In the genomic region with DNA sequence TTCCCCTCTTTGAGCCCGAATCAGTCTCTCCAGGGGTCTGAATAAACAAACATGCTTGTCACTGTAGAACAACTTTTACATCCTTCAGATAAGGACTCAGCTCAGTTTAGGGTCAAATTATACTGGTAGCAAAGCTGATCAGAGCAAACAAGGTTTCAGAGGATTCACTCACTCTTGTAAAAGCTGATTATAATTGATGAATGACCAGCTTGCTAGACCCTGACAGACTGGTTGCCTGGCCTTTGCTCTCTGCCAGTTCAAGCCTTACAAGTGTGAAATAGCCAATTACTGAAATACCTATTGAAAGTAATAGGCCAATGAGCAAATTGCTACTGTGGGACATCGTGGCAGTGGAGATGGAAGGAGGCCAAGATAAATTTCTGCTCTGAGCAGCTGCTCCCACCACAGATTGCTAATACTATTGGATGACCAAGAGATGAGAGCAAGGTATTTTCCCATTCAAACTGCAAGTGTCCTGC, we compare ENCODE assay signal across 20 cellular contexts.
DNase-seq lines count a peak whose midpoint lies in the region; ATAC-seq and TF ChIP-seq lines count a peak whose summit lies in the region.
"Had no signal": no experiment of that assay in that cellular context is flagged by ENCODE, and none has a peak within 500 bp of the region (broad histone marks: within the 10 kb centered on the region; RNA-seq: fewer than 3 reads in every experiment).

No MANE protein-coding gene starts in this region.

- no peak overlapping the region for H3K4me3 Mint-ChIP-seq in immature natural killer cell
- H3K4me3 Mint-ChIP-seq: activated T-helper 1 cell treated with anti-CD3 and anti-CD28 coated beads, Interleukin-12 subunit alpha, Interleukin-12 subunit beta, Interleukin-2, Interleukin-4 antibody, amounts not matched to agents 30 ng/mL and 10 ng/mL and 1 ng/mL, durations not matched to agents 14 hours and 24 hours and 36 hours; T-cell had no signal

- peaks cover 4% of the 10 kb centered on the region for H3F3A ChIP-seq in neural cell (ENCODE audit: insufficient read depth, low read length, poor library complexity, severe bottlenecking)

- H3K27me3 ChIP-seq in WERI-Rb-1 (ENCODE audit: insufficient read depth, low read depth, severe bottlenecking), result no peaks in the 10 kb centered on the region
- no peaks in the 10 kb centered on the region for H3K27me3 ChIP-seq in neural cell (ENCODE audit: insufficient read depth, low read depth, low read length)
- H3K27me3 ChIP-seq: cardiac muscle cell, ovary, suprapubic skin had no signal

- TF ChIP-seq EP300 in neural cell (conservative IDR thresholded peaks at IDR 0.05; ENCODE audit: poor library complexity, severe bottlenecking), result no peak

- H3K79me2 ChIP-seq in neural cell (replicated peaks; ENCODE audit: insufficient read depth, low read length), result no peaks in the 10 kb centered on the region

- H3K9me3 ChIP-seq in WERI-Rb-1 (ENCODE audit: severe bottlenecking) (peaks cover 2% of the 10 kb centered on the region), neural cell (ENCODE audit: low read length) (no peaks in the 10 kb centered on the region)
- H3K9me3 ChIP-seq: ovary, suprapubic skin had no signal

- H3K9me2 ChIP-seq in neural cell (ENCODE audit: insufficient read depth, low read length), result no peaks in the 10 kb centered on the region

- H2AFZ ChIP-seq in neural cell (ENCODE audit: low read depth, low read length), result no peak overlapping the region

- H3K27ac Mint-ChIP-seq in immature natural killer cell, result no peak overlapping the region
- H3K27ac Mint-ChIP-seq: activated T-helper 1 cell treated with anti-CD3 and anti-CD28 coated beads, Interleukin-12 subunit alpha, Interleukin-12 subunit beta, Interleukin-2, Interleukin-4 antibody, amounts not matched to agents 30 ng/mL and 10 ng/mL and 1 ng/mL, durations not matched to agents 14 hours and 24 hours and 36 hours; T-cell had no signal

- H3K4me3 ChIP-seq in WERI-Rb-1 (ENCODE audit: low read depth, low read length) (no peak overlapping the region), neural cell (ENCODE audit: low read length) (no peak overlapping the region)
- H3K4me3 ChIP-seq: cardiac muscle cell, K562, ovary, suprapubic skin had no signal

- POLR2A ChIA-PET in RWPE1 (lab: Yijun Ruan, JAX; ENCODE audit: low non-redundant PET), result no interaction called here

- no peaks in the 10 kb centered on the region for H4K20me1 ChIP-seq in neural cell (ENCODE audit: insufficient read depth)

- no peak for TF ChIP-seq RAD21 in neural cell (conservative IDR thresholded peaks at IDR 0.05)

- peaks cover 0 to 3% (median 0%) of the 10 kb centered on the region in 3 donors for H3K27me3 Mint-ChIP-seq in immature natural killer cell (ENCODE audit: low read depth in 3 of 3)
- H3K27me3 Mint-ChIP-seq: T-cell had no signal

- no peak for ATAC-seq in HG03196 (IDR thresholded peaks at IDR 0.05; ENCODE audit: unreplicated experiment)
- ATAC-seq: K562, left lobe of liver, T-cell had no signal

- H3K27ac ChIP-seq in WERI-Rb-1, result no peak overlapping the region
- no peak overlapping the region for H3K27ac ChIP-seq in neural cell (ENCODE audit: low read length)
- H3K27ac ChIP-seq in RWPE1, result no peak overlapping the region
- H3K27ac ChIP-seq: cardiac muscle cell, ovary, suprapubic skin had no signal

- H3K36me3 Mint-ChIP-seq in immature natural killer cell, result no peaks in the 10 kb centered on the region
- H3K36me3 Mint-ChIP-seq: T-cell had no signal

- H3K4me1 Mint-ChIP-seq in immature natural killer cell, result no peaks in the 10 kb centered on the region
- H3K4me1 Mint-ChIP-seq: T-cell had no signal

- TF ChIP-seq CTCF in WERI-Rb-1 (IDR thresholded peaks at IDR 0.05; ENCODE audit: low read depth, low read length) (no peak), neural cell (IDR thresholded peaks at IDR 0.05; ENCODE audit: poor library complexity, severe bottlenecking) (no peak), RWPE1 (conservative IDR thresholded peaks at IDR 0.05; ENCODE audit: low read depth) (no peak)

- CTCF ChIA-PET in RWPE1 (lab: Yijun Ruan, JAX), result interaction anchor here (0.6 kb wide), 1 partner anchor 52 kb away, joined by 3 read pairs; no protein-coding TSS in a partner anchor

- peaks cover 0 to 11% (median 3%) of the 10 kb centered on the region in 6 donors for H3K9me3 Mint-ChIP-seq in immature natural killer cell
- H3K9me3 Mint-ChIP-seq: activated T-helper 1 cell treated with anti-CD3 and anti-CD28 coated beads, Interleukin-12 subunit alpha, Interleukin-12 subunit beta, Interleukin-2, Interleukin-4 antibody, amounts not matched to agents 30 ng/mL and 10 ng/mL and 1 ng/mL, durations not matched to agents 14 hours and 24 hours and 36 hours; T-cell had no signal

- no peak overlapping the region for H3K4me2 ChIP-seq in neural cell (ENCODE audit: low read length)

- DNase-seq in ELF-1 (ENCODE audit: low read depth, low spot score), result peak; percentile 1
- DNase-seq in NCI-H1930 (lab: John Stamatoyannopoulos, UW), result peak; percentile 82 to 91
- peak; percentile 84 for DNase-seq in WERI-Rb-1
- DNase-seq in immature natural killer cell, result no peak
- no peak for DNase-seq in RWPE1 (ENCODE audit: low spot score)
- DNase-seq: Calu3; effector memory CD4-positive, alpha-beta T cell; hypothalamus; NCI-H526 treated with DMSO at 0.1 percent for 48 hours; ovary; stimulated activated CD4-positive, alpha-beta T cell treated with anti-CD3 and anti-CD28 coated beads, Interleukin-4, amount 100 ng/mL, for 1 hour; stimulated activated CD8-positive, alpha-beta memory T cell treated with anti-CD3 and anti-CD28 coated beads, Interleukin-4, amount 100 ng/mL, for 48 hours; T-cell had no signal

- H3K9ac ChIP-seq in neural cell (ENCODE audit: low read length), result peak overlapping the region; percentile 15

- H3K36me3 ChIP-seq in WERI-Rb-1 (no peaks in the 10 kb centered on the region), neural cell (ENCODE audit: insufficient read depth, low read length) (no peaks in the 10 kb centered on the region)
- H3K36me3 ChIP-seq: cardiac muscle cell, ovary, suprapubic skin had no signal

TF ChIP-seq in neural cell, 6 proteins besides CTCF, POLR2A, EP300 and RAD21:
- TF ChIP-seq, protein P1, sequence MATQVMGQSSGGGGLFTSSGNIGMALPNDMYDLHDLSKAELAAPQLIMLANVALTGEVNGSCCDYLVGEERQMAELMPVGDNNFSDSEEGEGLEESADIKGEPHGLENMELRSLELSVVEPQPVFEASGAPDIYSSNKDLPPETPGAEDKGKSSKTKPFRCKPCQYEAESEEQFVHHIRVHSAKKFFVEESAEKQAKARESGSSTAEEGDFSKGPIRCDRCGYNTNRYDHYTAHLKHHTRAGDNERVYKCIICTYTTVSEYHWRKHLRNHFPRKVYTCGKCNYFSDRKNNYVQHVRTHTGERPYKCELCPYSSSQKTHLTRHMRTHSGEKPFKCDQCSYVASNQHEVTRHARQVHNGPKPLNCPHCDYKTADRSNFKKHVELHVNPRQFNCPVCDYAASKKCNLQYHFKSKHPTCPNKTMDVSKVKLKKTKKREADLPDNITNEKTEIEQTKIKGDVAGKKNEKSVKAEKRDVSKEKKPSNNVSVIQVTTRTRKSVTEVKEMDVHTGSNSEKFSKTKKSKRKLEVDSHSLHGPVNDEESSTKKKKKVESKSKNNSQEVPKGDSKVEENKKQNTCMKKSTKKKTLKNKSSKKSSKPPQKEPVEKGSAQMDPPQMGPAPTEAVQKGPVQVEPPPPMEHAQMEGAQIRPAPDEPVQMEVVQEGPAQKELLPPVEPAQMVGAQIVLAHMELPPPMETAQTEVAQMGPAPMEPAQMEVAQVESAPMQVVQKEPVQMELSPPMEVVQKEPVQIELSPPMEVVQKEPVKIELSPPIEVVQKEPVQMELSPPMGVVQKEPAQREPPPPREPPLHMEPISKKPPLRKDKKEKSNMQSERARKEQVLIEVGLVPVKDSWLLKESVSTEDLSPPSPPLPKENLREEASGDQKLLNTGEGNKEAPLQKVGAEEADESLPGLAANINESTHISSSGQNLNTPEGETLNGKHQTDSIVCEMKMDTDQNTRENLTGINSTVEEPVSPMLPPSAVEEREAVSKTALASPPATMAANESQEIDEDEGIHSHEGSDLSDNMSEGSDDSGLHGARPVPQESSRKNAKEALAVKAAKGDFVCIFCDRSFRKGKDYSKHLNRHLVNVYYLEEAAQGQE (IDR thresholded peaks at IDR 0.05; ENCODE audit: borderline replicate concordance), result no peak
- TF ChIP-seq TAF1 (IDR thresholded peaks at IDR 0.05; ENCODE audit: low read depth) (no peak), EZH2 (IDR thresholded peaks at IDR 0.05; ENCODE audit: borderline replicate concordance, insufficient read depth, low read length, poor library complexity, severe bottlenecking) (no peak), SMC3 (conservative IDR thresholded peaks at IDR 0.05; ENCODE audit: poor library complexity) (no peak), MXI1 (conservative IDR thresholded peaks at IDR 0.05; ENCODE audit: poor library complexity, severe bottlenecking) (no peak), POLR2AphosphoS5 (IDR thresholded peaks at IDR 0.05) (no peak)
TF ChIP-seq in neural cell: peak in this region for 0.

Comparison
In these comparisons a context has a peak if more than half of its experiments do, and no peak if none do; other contexts are left out.
1. DNase-seq: peak in ELF-1 (single experiment), NCI-H1930 (2 of 2) and WERI-Rb-1 (single experiment); none in immature natural killer cell (0 of 3) and RWPE1 (single experiment).